ENCODE assay signal across 31 cellular contexts in genomic region chr13:38147050-38147449, GRCh38.
"Had no signal": no experiment of that assay in that cellular context is flagged by ENCODE, and none has a peak within 500 bp of the region (broad histone marks: within the 10 kb centered on the region; RNA-seq: fewer than 3 reads in every experiment).

No MANE protein-coding gene starts in this region.

- H3K36me3 ChIP-seq: esophagus squamous epithelium, heart right ventricle, left lung, lower lobe of right lung, neutrophil, right lobe of liver, transverse colon had no signal

- ATAC-seq: heart right ventricle; left lung; lower lobe of right lung; right lobe of liver; stimulated activated naive CD8-positive, alpha-beta T cell treated with anti-CD3 and anti-CD28 coated beads, Interleukin-15, Interleukin-2, amounts not matched to agents 100 U/mL and 50 U/mL, for 24 hours had no signal

- H3K4me1 ChIP-seq: esophagus squamous epithelium, heart right ventricle, left lung, lower lobe of right lung, right lobe of liver, testis had no signal

- H3K27me3 Mint-ChIP-seq: activated naive CD4-positive, alpha-beta T cell treated with anti-CD3 and anti-CD28 coated beads, Interleukin-2, amount 10 ng/mL, durations not matched to agents 7 days and 5 days; activated naive CD8-positive, alpha-beta T cell treated with anti-CD3 and anti-CD28 coated beads, Interleukin-2, amount 10 ng/mL, durations not matched to agents 7 days and 5 days; dendritic cell treated with granulocyte-macrophage colony-stimulating factor and Interleukin-4, amounts not matched to agents 40 ng/mL and 50 ng/mL, for 4 days had no signal

- DNase-seq: activated CD4-positive, alpha-beta T cell treated with anti-CD3 and anti-CD28 coated beads for 4 hours; activated CD4-positive, alpha-beta T cell treated with anti-CD3 and anti-CD28 coated beads, Interleukin-2, amount 50 U/mL, for 48 hours; activated CD8-positive, alpha-beta memory T cell treated with anti-CD3 and anti-CD28 coated beads for 24 hours; activated gamma-delta T cell; activated naive CD4-positive, alpha-beta T cell treated with anti-CD3 and anti-CD28 coated beads, Interleukin-2, amount 10 ng/mL, durations not matched to agents 7 days and 5 days; activated naive CD8-positive, alpha-beta T cell treated with anti-CD3 and anti-CD28 coated beads, Interleukin-2, amount 10 ng/mL, durations not matched to agents 7 days and 5 days; activated T-cell treated with anti-CD3 and anti-CD28 coated beads, Interleukin-2, amount 50 U/mL, for 1 hour; amniotic stem cell; caudate nucleus; endodermal cell; esophagus squamous epithelium; foreskin melanocyte; heart right ventricle; kidney glomerular epithelial cell; left lung; lower lobe of right lung; mesendoderm; nephron progenitor cell; right lobe of liver; stimulated activated CD4-positive, alpha-beta T cell treated with anti-CD3 and anti-CD28 coated beads, Interleukin-12 subunit alpha, Interleukin-12 subunit beta, amount 100 ng/mL, for 4 hours; stimulated activated CD4-positive, alpha-beta T cell treated with anti-CD3 and anti-CD28 coated beads, Interleukin-4, amount 100 ng/mL, for 1 hour; stimulated activated naive CD8-positive, alpha-beta T cell treated with anti-CD3 and anti-CD28 coated beads, Interleukin-15, Interleukin-2, amounts not matched to agents 100 U/mL and 50 U/mL, for 24 hours; T-helper 1 cell; testis; transverse colon had no signal

- H3K36me3 Mint-ChIP-seq: activated naive CD4-positive, alpha-beta T cell treated with anti-CD3 and anti-CD28 coated beads, Interleukin-2, amount 10 ng/mL, durations not matched to agents 7 days and 5 days; activated naive CD8-positive, alpha-beta T cell treated with anti-CD3 and anti-CD28 coated beads, Interleukin-2, amount 10 ng/mL, durations not matched to agents 7 days and 5 days had no signal

- H3K4me1 Mint-ChIP-seq: activated naive CD4-positive, alpha-beta T cell treated with anti-CD3 and anti-CD28 coated beads, Interleukin-2, amount 10 ng/mL, durations not matched to agents 7 days and 5 days; activated naive CD8-positive, alpha-beta T cell treated with anti-CD3 and anti-CD28 coated beads, Interleukin-2, amount 10 ng/mL, durations not matched to agents 7 days and 5 days; nephron progenitor cell had no signal

- H3K27ac ChIP-seq: epithelial cell of prostate, esophagus squamous epithelium, heart right ventricle, left lung, lower lobe of right lung, neutrophil, right lobe of liver, skin epidermis, testis had no signal

- H3K27me3 ChIP-seq: esophagus squamous epithelium, heart right ventricle, left lung, neutrophil, right lobe of liver, testis, transverse colon had no signal

- H3K4me3 ChIP-seq: esophagus squamous epithelium, heart right ventricle, left lung, lower lobe of right lung, right lobe of liver, skin epidermis, testis, transverse colon had no signal

- H3K9me3 ChIP-seq: neutrophil, right lobe of liver, testis, transverse colon had no signal

- H3K27ac Mint-ChIP-seq: activated naive CD4-positive, alpha-beta T cell treated with anti-CD3 and anti-CD28 coated beads, Interleukin-2, amount 10 ng/mL, durations not matched to agents 7 days and 5 days; activated naive CD8-positive, alpha-beta T cell treated with anti-CD3 and anti-CD28 coated beads, Interleukin-2, amount 10 ng/mL, durations not matched to agents 7 days and 5 days; activated T-helper 1 cell treated with anti-CD3 and anti-CD28 coated beads, Interleukin-12 subunit alpha, Interleukin-12 subunit beta, Interleukin-2, Interleukin-4 antibody, amounts not matched to agents 30 ng/mL and 10 ng/mL and 1 ng/mL, durations not matched to agents 14 hours and 24 hours and 36 hours; dendritic cell treated with granulocyte-macrophage colony-stimulating factor and Interleukin-4, amounts not matched to agents 40 ng/mL and 50 ng/mL, for 4 days; endodermal cell; nephron progenitor cell; T-helper 2 cell treated with Interferon-gamma antibody and Interleukin-4, amounts not matched to agents 5 μg/mL and 100 μg/mL, for 36 hours had no signal

- H3K4me3 Mint-ChIP-seq: activated naive CD4-positive, alpha-beta T cell treated with anti-CD3 and anti-CD28 coated beads, Interleukin-2, amount 10 ng/mL, durations not matched to agents 7 days and 5 days; activated naive CD8-positive, alpha-beta T cell treated with anti-CD3 and anti-CD28 coated beads, Interleukin-2, amount 10 ng/mL, durations not matched to agents 7 days and 5 days; activated T-helper 1 cell treated with anti-CD3 and anti-CD28 coated beads, Interleukin-12 subunit alpha, Interleukin-12 subunit beta, Interleukin-2, Interleukin-4 antibody, amounts not matched to agents 30 ng/mL and 10 ng/mL and 1 ng/mL, durations not matched to agents 14 hours and 24 hours and 36 hours; dendritic cell treated with granulocyte-macrophage colony-stimulating factor and Interleukin-4, amounts not matched to agents 40 ng/mL and 50 ng/mL, for 4 days; endodermal cell; nephron progenitor cell; T-helper 2 cell treated with Interferon-gamma antibody and Interleukin-4, amounts not matched to agents 5 μg/mL and 100 μg/mL, for 36 hours had no signal
